In genomic region chr10:121595806-121596667, GRCh38 we compare ENCODE assay signal across 11 cellular contexts. TPM values are rescaled to one million over a fixed set of nuclear protein-coding genes. Genes with fewer than 3 reads are reported as not detected.
DNase-seq lines count a peak whose midpoint lies in the region; ATAC-seq and TF ChIP-seq lines count a peak whose summit lies in the region.
"Had no signal": no experiment of that assay in that cellular context is flagged by ENCODE, and none has a peak within 500 bp of the region (broad histone marks: within the 10 kb centered on the region; RNA-seq: fewer than 3 reads in every experiment).

No MANE protein-coding gene starts in this region.

- TF ChIP-seq POLR2A in suprapubic skin (IDR thresholded peaks at IDR 0.05): no peak

- H3K27me3 ChIP-seq in mesenchymal stem cell (ENCODE audit: control insufficient read depth in 1 of 2, insufficient read depth in 1 of 2, low read length in 2 of 2): peaks cover 61 to 68% of the 10 kb centered on the region in 2 experiments
- H3K27me3 ChIP-seq in suprapubic skin: peaks cover 17% of the 10 kb centered on the region

- H3K36me3 ChIP-seq in mesenchymal stem cell (ENCODE audit: control insufficient read depth in 1 of 2, insufficient read depth in 2 of 2, low read depth in 1 of 2, low read length in 2 of 2) (peaks cover 0 to 3% of the 10 kb centered on the region in 2 experiments), suprapubic skin (no peaks in the 10 kb centered on the region)

- no peak overlapping the region for H3K4ac ChIP-seq in mesenchymal stem cell (ENCODE audit: low read depth in 1 of 2, low read length in 2 of 2)

- POLR2A ChIA-PET in activated CD4-positive, alpha-beta T cell treated with anti-CD3 and anti-CD28 coated beads for 36 hours (lab: Charles Lee): no interaction called here

- no peak for ATAC-seq in effector memory CD8-positive, alpha-beta T cell (replicated peaks)
- no peak for ATAC-seq in GM18861 (IDR thresholded peaks at IDR 0.05; ENCODE audit: unreplicated experiment)
- no peak for ATAC-seq in activated CD4-positive, alpha-beta T cell treated with anti-CD3 and anti-CD28 coated beads for 36 hours
- ATAC-seq: activated CD8-positive, alpha-beta T cell treated with anti-CD3 and anti-CD28 coated beads for 36 hours had no signal

- H2AFZ ChIP-seq in mesenchymal stem cell (ENCODE audit: low read depth, low read length): no peak overlapping the region

- peaks cover 25% of the 10 kb centered on the region for H3K4me1 ChIP-seq in mesenchymal stem cell (ENCODE audit: control insufficient read depth, insufficient read depth, low read depth, low read length)
- H3K4me1 ChIP-seq in suprapubic skin: peaks cover 63% of the 10 kb centered on the region

- peaks cover 0 to 2% of the 10 kb centered on the region in 2 donors for H3K9me3 Mint-ChIP-seq in effector memory CD8-positive, alpha-beta T cell
- no peaks in the 10 kb centered on the region for H3K9me3 Mint-ChIP-seq in activated CD4-positive, alpha-beta T cell treated with anti-CD3 and anti-CD28 coated beads for 36 hours (ENCODE audit: low read depth)
- H3K9me3 Mint-ChIP-seq: activated CD8-positive, alpha-beta T cell treated with anti-CD3 and anti-CD28 coated beads for 36 hours had no signal

- H3K27ac ChIP-seq in mesenchymal stem cell (ENCODE audit: low read length, poor library complexity, severe bottlenecking) (no peak overlapping the region), suprapubic skin (peak overlapping the region; percentile 94)

- peak overlapping the region; percentile 62 to 81 for H3K4me3 Mint-ChIP-seq in effector memory CD8-positive, alpha-beta T cell
- H3K4me3 Mint-ChIP-seq in activated CD4-positive, alpha-beta T cell treated with anti-CD3 and anti-CD28 coated beads for 36 hours: no peak overlapping the region
- H3K4me3 Mint-ChIP-seq: activated CD8-positive, alpha-beta T cell treated with anti-CD3 and anti-CD28 coated beads for 36 hours had no signal

- no peak for TF ChIP-seq EP300 in suprapubic skin (IDR thresholded peaks at IDR 0.05)

- H2BK5ac ChIP-seq in mesenchymal stem cell (ENCODE audit: low read depth, low read length, poor library complexity, severe bottlenecking): no peak overlapping the region

- CTCF ChIA-PET in activated CD4-positive, alpha-beta T cell treated with anti-CD3 and anti-CD28 coated beads for 36 hours (lab: Charles Lee): no interaction called here

- H3K18ac ChIP-seq in mesenchymal stem cell (ENCODE audit: low read depth in 1 of 2, low read length in 2 of 2): no peak overlapping the region

- WGBS in mesenchymal stem cell: 16% methylated on average over 27 of the region's 28 CpGs
- WGBS in suprapubic skin: 30% methylated on average over 26 of the region's 28 CpGs

- H3K9me3 ChIP-seq in mesenchymal stem cell (ENCODE audit: control insufficient read depth, low read length) (no peaks in the 10 kb centered on the region), suprapubic skin (no peaks in the 10 kb centered on the region)

- H3K4me1 Mint-ChIP-seq in effector memory CD8-positive, alpha-beta T cell (ENCODE audit: low read depth in 2 of 2): peaks cover 5 to 9% of the 10 kb centered on the region in 2 donors
- peaks cover 7% of the 10 kb centered on the region for H3K4me1 Mint-ChIP-seq in activated CD4-positive, alpha-beta T cell treated with anti-CD3 and anti-CD28 coated beads for 36 hours

- H3K9ac ChIP-seq in mesenchymal stem cell (ENCODE audit: low read length): no peak overlapping the region

- H2BK15ac ChIP-seq in mesenchymal stem cell (ENCODE audit: low read depth, poor library complexity, severe bottlenecking): no peak overlapping the region

- peaks cover 27 to 53% of the 10 kb centered on the region in 2 donors for H3K27me3 Mint-ChIP-seq in effector memory CD8-positive, alpha-beta T cell
- peaks cover 48% of the 10 kb centered on the region for H3K27me3 Mint-ChIP-seq in activated CD4-positive, alpha-beta T cell treated with anti-CD3 and anti-CD28 coated beads for 36 hours

- H3K27ac Mint-ChIP-seq in effector memory CD8-positive, alpha-beta T cell: no peak overlapping the region
- no peak overlapping the region for H3K27ac Mint-ChIP-seq in activated CD4-positive, alpha-beta T cell treated with anti-CD3 and anti-CD28 coated beads for 36 hours
- H3K27ac Mint-ChIP-seq: activated CD8-positive, alpha-beta T cell treated with anti-CD3 and anti-CD28 coated beads for 36 hours had no signal

- H3K23ac ChIP-seq in mesenchymal stem cell (ENCODE audit: low read length in 2 of 2): no peak overlapping the region

- no peak overlapping the region for H2BK12ac ChIP-seq in mesenchymal stem cell (ENCODE audit: low read length in 2 of 2)

- no peak overlapping the region for H2BK120ac ChIP-seq in mesenchymal stem cell (ENCODE audit: low read depth, low read length)

- peak overlapping the region in 1 of 2 experiments; percentile 33 for H3K4me3 ChIP-seq in mesenchymal stem cell (ENCODE audit: insufficient read depth in 1 of 2, low read depth in 1 of 2, low read length in 2 of 2)
- peak overlapping the region; percentile 79 for H3K4me3 ChIP-seq in suprapubic skin

- H3K79me1 ChIP-seq in mesenchymal stem cell (replicated peaks; ENCODE audit: low read length, poor library complexity, severe bottlenecking): no peaks in the 10 kb centered on the region

- DNase-seq in NCI-H82 treated with DMSO at 0.1 percent for 48 hours (lab: John Stamatoyannopoulos, UW; ENCODE audit: unreplicated experiment) (peak; percentile 45), mesenchymal stem cell (no peak), suprapubic skin (ENCODE audit: low spot score in 2 of 2) (peak in 1 of 2 donors; percentile 54), SIG-M5 treated with dmso at 0.1 percent for 504 hours (lab: John Stamatoyannopoulos, UW; ENCODE audit: unreplicated experiment) (no peak), NCI-H748 (lab: John Stamatoyannopoulos, UW; ENCODE audit: unreplicated experiment) (no peak)
- no peak for DNase-seq in effector memory CD8-positive, alpha-beta T cell
- DNase-seq in activated CD4-positive, alpha-beta T cell treated with anti-CD3 and anti-CD28 coated beads for 36 hours: no peak
- DNase-seq: activated CD8-positive, alpha-beta T cell treated with anti-CD3 and anti-CD28 coated beads for 36 hours; GDM1; naive B cell had no signal

- H2AK5ac ChIP-seq in mesenchymal stem cell (ENCODE audit: low read length, severe bottlenecking): no peak overlapping the region

- no peak for TF ChIP-seq CTCF in suprapubic skin (IDR thresholded peaks at IDR 0.05)

- no peak overlapping the region for H4K8ac ChIP-seq in mesenchymal stem cell (ENCODE audit: low read length)

- H3K4me2 ChIP-seq in mesenchymal stem cell (ENCODE audit: low read length, poor library complexity, severe bottlenecking): peak overlapping the region; percentile 95

- H3K14ac ChIP-seq in mesenchymal stem cell (ENCODE audit: low read length in 2 of 2): no peak overlapping the region

- intact Hi-C loops in activated CD4-positive, alpha-beta T cell treated with anti-CD3 and anti-CD28 coated beads for 36 hours (cut with DNase I, micrococcal nuclease): no loop called here

- H3K36me3 Mint-ChIP-seq in effector memory CD8-positive, alpha-beta T cell (ENCODE audit: insufficient read depth): no peaks in the 10 kb centered on the region
- no peaks in the 10 kb centered on the region for H3K36me3 Mint-ChIP-seq in activated CD4-positive, alpha-beta T cell treated with anti-CD3 and anti-CD28 coated beads for 36 hours (ENCODE audit: low read depth)

- no peak overlapping the region for H4K91ac ChIP-seq in mesenchymal stem cell (ENCODE audit: low read length)

RNA-seq across cellular contexts. Expression of gene FGFR2, which starts 2.2 kb away (rescaled TPM):
- 0.83 TPM for polyA plus RNA-seq in mesenchymal stem cell (2013, experiment 1 of 2)
- polyA plus RNA-seq in mesenchymal stem cell (2013, experiment 2 of 2): 0.92 TPM
- 100 to 1,000 TPM; 105 to 222 (median 155) TPM for total RNA-seq in suprapubic skin
- not detected for total RNA-seq in activated CD4-positive, alpha-beta T cell treated with anti-CD3 and anti-CD28 coated beads for 36 hours
- total RNA-seq: activated CD8-positive, alpha-beta T cell treated with anti-CD3 and anti-CD28 coated beads for 36 hours had no signal

Comparison
In these comparisons a context has a peak if more than half of its experiments do, and no peak if none do; other contexts are left out.
1. RNA of gene FGFR2, which starts 2.2 kb away (total RNA-seq): 105 to 222 TPM in suprapubic skin; not detected in activated CD4-positive, alpha-beta T cell treated with anti-CD3 and anti-CD28 coated beads for 36 hours; every median in the first group is over 100 times any median in the second.